ENCODE assay signal across 8 cellular contexts in genomic region chr12:104049278-104050257, GRCh38. TPM values are rescaled to one million over a fixed set of nuclear protein-coding genes. Genes with fewer than 3 reads are reported as not detected.
DNase-seq lines count a peak whose midpoint lies in the region; ATAC-seq and TF ChIP-seq lines count a peak whose summit lies in the region.

Gene GLT8D2 (minus strand): TSS chr12:104050187. CDS start chr12:104019648, 30,539 bp downstream.

- DNase-seq in GM04504 (ENCODE audit: low read depth) (peak; percentile 68), RWPE2 (ENCODE audit: low spot score) (no peak), fibroblast of gingiva (ENCODE audit: low read depth) (peak; percentile 89), A172 (ENCODE audit: low spot score) (no peak), DMS 273 treated with DMSO at 0.1 percent for 48 hours (lab: John Stamatoyannopoulos, UW) (no peak), NAMALWA (ENCODE audit: low spot score) (no peak)

- peak; percentile 91 for ATAC-seq in RWPE2 (ENCODE audit: low read depth)
- no peak for ATAC-seq in HG03521 (IDR thresholded peaks at IDR 0.05; ENCODE audit: unreplicated experiment)

- no peaks in the 10 kb centered on the region for H3K36me3 ChIP-seq in RWPE2 (ENCODE audit: low read depth)
- H3K36me3 ChIP-seq in neuron (ENCODE audit: insufficient read depth, low read length) = no peaks in the 10 kb centered on the region

- H3K9me3 ChIP-seq in RWPE2 (ENCODE audit: severe bottlenecking) = no peaks in the 10 kb centered on the region
- H3K9me3 ChIP-seq in neuron (ENCODE audit: low read length) = no peaks in the 10 kb centered on the region

- H3K4me1 ChIP-seq in RWPE2 (ENCODE audit: insufficient read depth, poor library complexity, severe bottlenecking) = peaks cover 16% of the 10 kb centered on the region
- peaks cover 13% of the 10 kb centered on the region for H3K4me1 ChIP-seq in neuron (ENCODE audit: insufficient read depth, low read length)

- H2AFZ ChIP-seq in neuron (ENCODE audit: low read depth, low read length) = peak within 1 kb of the TSS; percentile 95

- no peak for TF ChIP-seq CTCF in RWPE2 (IDR thresholded peaks at IDR 0.05; ENCODE audit: poor library complexity, severe bottlenecking)

- H3K27me3 ChIP-seq in RWPE2 (ENCODE audit: insufficient read depth, poor library complexity, severe bottlenecking) (no peaks in the 10 kb centered on the region), neuron (ENCODE audit: insufficient read depth, low read length) (peaks cover 24% of the 10 kb centered on the region)

- H3K27ac ChIP-seq in RWPE2 (ENCODE audit: poor library complexity, severe bottlenecking) = peak within 1 kb of the TSS; percentile 43

- H3K4me3 ChIP-seq in RWPE2 (ENCODE audit: severe bottlenecking) = peak within 1 kb of the TSS; percentile 31
- H3K4me3 ChIP-seq in neuron (ENCODE audit: low read length) = peak within 1 kb of the TSS; percentile 35

RNA-seq across cellular contexts. Expression of gene GLT8D2, which starts in this region (rescaled TPM):
- total RNA-seq in A172 (2014; rRNA removed; shearing (Covaris generic)) = 2.7 and 3.3 TPM in 2 replicates

Comparison
In these comparisons a context has a peak if more than half of its experiments do, and no peak if none do; other contexts are left out.
1. DNase-seq: peak in GM04504 (single experiment) and fibroblast of gingiva (single experiment); none in RWPE2 (single experiment), A172 (single experiment), DMS 273 treated with DMSO at 0.1 percent for 48 hours (single experiment) and NAMALWA (single experiment).